Comparison of ENCODE assay signal across 13 cellular contexts in genomic region chr6:149061933-149062332, GRCh38.
"Had no signal": no experiment of that assay in that cellular context is flagged by ENCODE, and none has a peak within 500 bp of the region (broad histone marks: within the 10 kb centered on the region; RNA-seq: fewer than 3 reads in every experiment).

No MANE protein-coding gene starts in this region.

- H3K9me3 ChIP-seq: colonic mucosa, esophagus squamous epithelium, ovary, thyroid gland, uterus had no signal

- FAIRE-seq: bronchial epithelial cell, islet of Langerhans had no signal

- H3K36me3 ChIP-seq: colonic mucosa, esophagus squamous epithelium, ovary, thyroid gland, uterus had no signal

- H3K27ac ChIP-seq: esophagus squamous epithelium, ovary, uterus had no signal

- ATAC-seq: activated CD4-positive, CD25-positive, alpha-beta regulatory T cell treated with anti-CD3 and anti-CD28 coated beads, Interleukin-2, amount 50 U/mL, for 24 hours had no signal

- H3K4me3 ChIP-seq: colonic mucosa, esophagus squamous epithelium, ovary, thyroid gland, uterus had no signal

- DNase-seq: activated gamma-delta T cell; activated T-cell treated with anti-CD3 and anti-CD28 coated beads, Interleukin-2, amount 50 U/mL, for 24 hours; anterior cingulate cortex; esophagus squamous epithelium; foreskin fibroblast; head of caudate nucleus; ovary; thyroid gland; uterus had no signal

- H3K27me3 ChIP-seq: colonic mucosa, esophagus squamous epithelium, ovary, thyroid gland, uterus had no signal

- H3K4me1 ChIP-seq: uterus had no signal
